11 cellular contexts compared by ENCODE assay signal in the genomic region with DNA sequence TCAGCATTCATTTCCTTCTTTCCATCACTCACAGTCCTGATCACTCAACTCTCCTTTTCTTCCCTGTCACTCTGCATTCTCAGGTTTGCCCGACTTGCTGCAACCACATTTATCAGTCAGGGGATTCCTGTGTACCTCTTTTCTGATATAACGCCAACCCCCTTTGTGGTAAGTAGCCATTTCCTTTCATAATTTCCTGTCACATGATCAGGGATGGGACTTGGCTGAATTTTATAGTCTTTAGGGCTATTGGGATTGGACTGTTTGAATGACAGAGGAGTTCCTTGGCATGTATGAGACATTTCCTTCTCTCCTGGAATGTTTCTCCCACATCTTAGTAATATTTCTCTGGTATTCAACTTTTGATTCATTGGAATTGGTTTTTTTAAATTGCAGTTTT. TPM values are rescaled to one million over a fixed set of nuclear protein-coding genes. Genes with fewer than 3 reads are reported as not detected.
A peak's percentile ranks its signal among the peaks of the same experiment; 100 is the strongest.
DNase-seq lines count a peak whose midpoint lies in the region; ATAC-seq, FAIRE-seq and TF ChIP-seq lines count a peak whose summit lies in the region.
"Had no signal": no experiment of that assay in that cellular context is flagged by ENCODE, and none has a peak within 500 bp of the region (broad histone marks: within the 10 kb centered on the region; RNA-seq: fewer than 3 reads in every experiment).

No MANE protein-coding gene starts in this region.

- H3K27ac ChIP-seq in caudate nucleus (ENCODE audit: low read depth, low read length), result no peak overlapping the region
- H3K27ac ChIP-seq: vagina had no signal

- H3K36me3 ChIP-seq in bronchial epithelial cell (ENCODE audit: control insufficient read depth, insufficient read depth, low read length), result peaks cover 24% of the 10 kb centered on the region

- no peak for FAIRE-seq in bronchial epithelial cell (lab: Jason Lieb, UNC)

- peak overlapping the region; percentile 24 for H3K4me3 Mint-ChIP-seq in natural killer cell treated with Interleukin-12 subunit alpha and Interleukin-12 subunit beta and Interleukin-15 and Interleukin-18, amount 100 ng/mL, for 72 hours

- no peaks in the 10 kb centered on the region for H3K27me3 ChIP-seq in bronchial epithelial cell (ENCODE audit: control insufficient read depth, insufficient read depth, low read length)
- H3K27me3 ChIP-seq: vagina had no signal

- DNase-seq in EH (ENCODE audit: low read depth) (peak; percentile 92), MV-4-11 (lab: John Stamatoyannopoulos, UW) (peak; percentile 8), bronchial epithelial cell (ENCODE audit: low read depth) (peak; percentile 75), caudate nucleus (lab: John Stamatoyannopoulos, UW) (no peak), activated gamma-delta T cell (lab: John Stamatoyannopoulos, UW) (no peak)
- no peak for DNase-seq in natural killer cell treated with Interleukin-12 subunit alpha and Interleukin-12 subunit beta and Interleukin-15 and Interleukin-18, amount 100 ng/mL, for 72 hours (ENCODE audit: low spot score)
- DNase-seq: MM.1S had no signal

- peaks cover 23% of the 10 kb centered on the region for H3K36me3 Mint-ChIP-seq in natural killer cell treated with Interleukin-12 subunit alpha and Interleukin-12 subunit beta and Interleukin-15 and Interleukin-18, amount 100 ng/mL, for 72 hours

- TF ChIP-seq CTCF in bronchial epithelial cell (IDR thresholded peaks at IDR 0.05; ENCODE audit: insufficient read depth, low read length, severe bottlenecking), result no peak

- H3K27ac Mint-ChIP-seq in natural killer cell treated with Interleukin-12 subunit alpha and Interleukin-12 subunit beta and Interleukin-15 and Interleukin-18, amount 100 ng/mL, for 72 hours, result peak overlapping the region; percentile 27 to 42

- no peaks in the 10 kb centered on the region for H3K9me3 Mint-ChIP-seq in natural killer cell treated with Interleukin-12 subunit alpha and Interleukin-12 subunit beta and Interleukin-15 and Interleukin-18, amount 100 ng/mL, for 72 hours

- H3K27me3 Mint-ChIP-seq in natural killer cell treated with Interleukin-12 subunit alpha and Interleukin-12 subunit beta and Interleukin-15 and Interleukin-18, amount 100 ng/mL, for 72 hours, result no peaks in the 10 kb centered on the region

- H3K4me3 ChIP-seq in bronchial epithelial cell (ENCODE audit: low read depth, low read length), result no peak overlapping the region
- H3K4me3 ChIP-seq: vagina had no signal

- peaks cover 24 to 26% of the 10 kb centered on the region in 2 donors for H3K4me1 Mint-ChIP-seq in natural killer cell treated with Interleukin-12 subunit alpha and Interleukin-12 subunit beta and Interleukin-15 and Interleukin-18, amount 100 ng/mL, for 72 hours (ENCODE audit: low read depth in 2 of 2)

- ATAC-seq in natural killer cell treated with Interleukin-12 subunit alpha and Interleukin-12 subunit beta and Interleukin-15 and Interleukin-18, amount 100 ng/mL, for 72 hours, result no peak
- ATAC-seq in HG02973 (IDR thresholded peaks at IDR 0.05; ENCODE audit: unreplicated experiment), result no peak
- ATAC-seq in HG02763 (IDR thresholded peaks at IDR 0.05; ENCODE audit: unreplicated experiment), result no peak
- ATAC-seq: HCT116 had no signal

RNA-seq across cellular contexts. Expression of a gene that starts 11.0 kb away (rescaled TPM):
- 59.2 and 61.3 TPM in 2 replicates for total RNA-seq in bronchial epithelial cell
- 10 to 100 TPM; 50.7 to 52.2 TPM for total RNA-seq in natural killer cell treated with Interleukin-12 subunit alpha and Interleukin-12 subunit beta and Interleukin-15 and Interleukin-18, amount 100 ng/mL, for 72 hours

RNA-seq across cellular contexts. Expression of a gene that starts 53.4 kb away (rescaled TPM):
- total RNA-seq in bronchial epithelial cell, result 30.3 and 47.1 TPM in 2 replicates
- 10 to 100 TPM; 47.9 to 66.6 TPM for total RNA-seq in natural killer cell treated with Interleukin-12 subunit alpha and Interleukin-12 subunit beta and Interleukin-15 and Interleukin-18, amount 100 ng/mL, for 72 hours

Comparison
In these comparisons a context has a peak if more than half of its experiments do, and no peak if none do; other contexts are left out.
1. DNase-seq: peak in EH (single experiment), MV-4-11 (single experiment) and bronchial epithelial cell (single experiment); none in natural killer cell treated with Interleukin-12 subunit alpha and Interleukin-12 subunit beta and Interleukin-15 and Interleukin-18, amount 100 ng/mL, for 72 hours (single experiment), caudate nucleus (0 of 61) and activated gamma-delta T cell (single experiment).